In the genomic region with DNA sequence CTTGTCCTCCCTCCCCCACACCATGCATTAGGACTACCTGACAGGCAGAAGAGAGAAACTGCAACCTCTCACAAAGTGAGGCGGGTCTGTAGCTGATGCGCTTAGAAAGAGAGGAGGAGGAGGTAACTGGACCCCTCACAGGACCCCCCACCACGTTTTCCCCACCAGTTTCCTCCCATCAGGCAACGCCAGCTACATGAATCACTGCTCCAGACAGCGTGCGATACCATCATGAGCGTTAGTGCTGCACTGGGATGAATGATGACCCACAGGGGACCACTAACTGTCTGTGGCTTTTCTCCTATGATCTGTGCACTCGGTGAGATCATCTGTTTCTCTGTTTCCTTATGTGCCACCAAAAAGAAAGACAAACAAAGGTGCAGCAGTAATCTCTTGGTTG, we compare ENCODE assay signal across 1 cellular context.
TF ChIP-seq lines count a peak whose summit lies in the region.

No MANE protein-coding gene starts in this region.

TF ChIP-seq in HEK293, 187 proteins besides CTCF, POLR2A, EP300 and RAD21 (continued from another document and continues in another):
- TF ChIP-seq, protein P1, sequence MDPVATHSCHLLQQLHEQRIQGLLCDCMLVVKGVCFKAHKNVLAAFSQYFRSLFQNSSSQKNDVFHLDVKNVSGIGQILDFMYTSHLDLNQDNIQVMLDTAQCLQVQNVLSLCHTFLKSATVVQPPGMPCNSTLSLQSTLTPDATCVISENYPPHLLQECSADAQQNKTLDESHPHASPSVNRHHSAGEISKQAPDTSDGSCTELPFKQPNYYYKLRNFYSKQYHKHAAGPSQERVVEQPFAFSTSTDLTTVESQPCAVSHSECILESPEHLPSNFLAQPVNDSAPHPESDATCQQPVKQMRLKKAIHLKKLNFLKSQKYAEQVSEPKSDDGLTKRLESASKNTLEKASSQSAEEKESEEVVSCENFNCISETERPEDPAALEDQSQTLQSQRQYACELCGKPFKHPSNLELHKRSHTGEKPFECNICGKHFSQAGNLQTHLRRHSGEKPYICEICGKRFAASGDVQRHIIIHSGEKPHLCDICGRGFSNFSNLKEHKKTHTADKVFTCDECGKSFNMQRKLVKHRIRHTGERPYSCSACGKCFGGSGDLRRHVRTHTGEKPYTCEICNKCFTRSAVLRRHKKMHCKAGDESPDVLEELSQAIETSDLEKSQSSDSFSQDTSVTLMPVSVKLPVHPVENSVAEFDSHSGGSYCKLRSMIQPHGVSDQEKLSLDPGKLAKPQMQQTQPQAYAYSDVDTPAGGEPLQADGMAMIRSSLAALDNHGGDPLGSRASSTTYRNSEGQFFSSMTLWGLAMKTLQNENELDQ (tag by site-specific recombination; IDR thresholded peaks at IDR 0.05; ENCODE audit: low read depth): no peak
- TF ChIP-seq ZXDB (tag by site-specific recombination; IDR thresholded peaks at IDR 0.05) (no peak), HOXA7 (CRISPR knock-in tag; IDR thresholded peaks at IDR 0.05; ENCODE audit: borderline replicate concordance) (no peak), ZNF585B (tag by site-specific recombination; IDR thresholded peaks at IDR 0.05) (no peak), ZNF624 (tag by site-specific recombination; IDR thresholded peaks at IDR 0.05) (no peak), ZFP37 (tag by site-specific recombination; IDR thresholded peaks at IDR 0.05) (no peak), ZBTB8A (tag by site-specific recombination; IDR thresholded peaks at IDR 0.05) (no peak), ZNF248 (tag by site-specific recombination; IDR thresholded peaks at IDR 0.05) (no peak), ZNF174 (tag by site-specific recombination; IDR thresholded peaks at IDR 0.05) (no peak), ZNF202 (tag by site-specific recombination; IDR thresholded peaks at IDR 0.05; ENCODE audit: borderline replicate concordance) (no peak), ZNF48 (tag by site-specific recombination; IDR thresholded peaks at IDR 0.05) (no peak), ZNF155 (tag by site-specific recombination; IDR thresholded peaks at IDR 0.05) (no peak), ZNF560 (tag by site-specific recombination; IDR thresholded peaks at IDR 0.05; ENCODE audit: borderline replicate concordance) (no peak), ZFHX2 (tag by site-specific recombination; conservative IDR thresholded peaks at IDR 0.05) (no peak), ZBTB21 (tag by site-specific recombination; IDR thresholded peaks at IDR 0.05) (peak; percentile 33; the same call in 1 of the 2 replicates), ZNF23 (tag by site-specific recombination; IDR thresholded peaks at IDR 0.05; ENCODE audit: borderline replicate concordance) (no peak), GLI2 (tag by site-specific recombination; IDR thresholded peaks at IDR 0.05; ENCODE audit: borderline replicate concordance, low read depth) (no peak), ZNF24 (tag by site-specific recombination; IDR thresholded peaks at IDR 0.05) (peak; percentile 87; the same call in 1 of the 2 replicates), MYNN (tag by site-specific recombination; IDR thresholded peaks at IDR 0.05; ENCODE audit: borderline replicate concordance) (no peak), SCRT2 (tag by site-specific recombination; IDR thresholded peaks at IDR 0.05) (0 out of 2 replicates have a peak, but pooled peaks have one; percentile 14), MEIS1 (CRISPR knock-in tag; IDR thresholded peaks at IDR 0.05; ENCODE audit: borderline replicate concordance) (0 out of 2 replicates have a peak, but pooled peaks have one; percentile 32), ZNF121 (tag by site-specific recombination; IDR thresholded peaks at IDR 0.05) (no peak), ZNF335 (tag by site-specific recombination; conservative IDR thresholded peaks at IDR 0.05) (peak; percentile 13), ZFP69B (tag by site-specific recombination; IDR thresholded peaks at IDR 0.05) (no peak; the same call in 1 of the 2 replicates), ZNF623 (tag by site-specific recombination; IDR thresholded peaks at IDR 0.05) (no peak), ZNF548 (tag by site-specific recombination; IDR thresholded peaks at IDR 0.05) (no peak), ZNF10 (tag by site-specific recombination; IDR thresholded peaks at IDR 0.05) (0 out of 2 replicates have a peak, but pooled peaks have one; percentile 40), ZSCAN16 (tag by site-specific recombination; IDR thresholded peaks at IDR 0.05) (no peak), ZNF140 (tag by site-specific recombination; IDR thresholded peaks at IDR 0.05) (no peak), ZNF558 (tag by site-specific recombination; IDR thresholded peaks at IDR 0.05) (no peak), ZNF221 (tag by site-specific recombination; IDR thresholded peaks at IDR 0.05; ENCODE audit: borderline replicate concordance) (no peak), ZNF768 (tag by site-specific recombination; IDR thresholded peaks at IDR 0.05) (no peak), ZNF19 (tag by site-specific recombination; IDR thresholded peaks at IDR 0.05; ENCODE audit: low read depth) (no peak)
- TF ChIP-seq, protein P2, sequence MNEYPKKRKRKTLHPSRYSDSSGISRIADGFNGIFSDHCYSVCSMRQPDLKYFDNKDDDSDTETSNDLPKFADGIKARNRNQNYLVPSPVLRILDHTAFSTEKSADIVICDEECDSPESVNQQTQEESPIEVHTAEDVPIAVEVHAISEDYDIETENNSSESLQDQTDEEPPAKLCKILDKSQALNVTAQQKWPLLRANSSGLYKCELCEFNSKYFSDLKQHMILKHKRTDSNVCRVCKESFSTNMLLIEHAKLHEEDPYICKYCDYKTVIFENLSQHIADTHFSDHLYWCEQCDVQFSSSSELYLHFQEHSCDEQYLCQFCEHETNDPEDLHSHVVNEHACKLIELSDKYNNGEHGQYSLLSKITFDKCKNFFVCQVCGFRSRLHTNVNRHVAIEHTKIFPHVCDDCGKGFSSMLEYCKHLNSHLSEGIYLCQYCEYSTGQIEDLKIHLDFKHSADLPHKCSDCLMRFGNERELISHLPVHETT (tag by site-specific recombination; IDR thresholded peaks at IDR 0.05): 0 out of 2 replicates have a peak, but pooled peaks have one; percentile 49
- TF ChIP-seq, protein P3, sequence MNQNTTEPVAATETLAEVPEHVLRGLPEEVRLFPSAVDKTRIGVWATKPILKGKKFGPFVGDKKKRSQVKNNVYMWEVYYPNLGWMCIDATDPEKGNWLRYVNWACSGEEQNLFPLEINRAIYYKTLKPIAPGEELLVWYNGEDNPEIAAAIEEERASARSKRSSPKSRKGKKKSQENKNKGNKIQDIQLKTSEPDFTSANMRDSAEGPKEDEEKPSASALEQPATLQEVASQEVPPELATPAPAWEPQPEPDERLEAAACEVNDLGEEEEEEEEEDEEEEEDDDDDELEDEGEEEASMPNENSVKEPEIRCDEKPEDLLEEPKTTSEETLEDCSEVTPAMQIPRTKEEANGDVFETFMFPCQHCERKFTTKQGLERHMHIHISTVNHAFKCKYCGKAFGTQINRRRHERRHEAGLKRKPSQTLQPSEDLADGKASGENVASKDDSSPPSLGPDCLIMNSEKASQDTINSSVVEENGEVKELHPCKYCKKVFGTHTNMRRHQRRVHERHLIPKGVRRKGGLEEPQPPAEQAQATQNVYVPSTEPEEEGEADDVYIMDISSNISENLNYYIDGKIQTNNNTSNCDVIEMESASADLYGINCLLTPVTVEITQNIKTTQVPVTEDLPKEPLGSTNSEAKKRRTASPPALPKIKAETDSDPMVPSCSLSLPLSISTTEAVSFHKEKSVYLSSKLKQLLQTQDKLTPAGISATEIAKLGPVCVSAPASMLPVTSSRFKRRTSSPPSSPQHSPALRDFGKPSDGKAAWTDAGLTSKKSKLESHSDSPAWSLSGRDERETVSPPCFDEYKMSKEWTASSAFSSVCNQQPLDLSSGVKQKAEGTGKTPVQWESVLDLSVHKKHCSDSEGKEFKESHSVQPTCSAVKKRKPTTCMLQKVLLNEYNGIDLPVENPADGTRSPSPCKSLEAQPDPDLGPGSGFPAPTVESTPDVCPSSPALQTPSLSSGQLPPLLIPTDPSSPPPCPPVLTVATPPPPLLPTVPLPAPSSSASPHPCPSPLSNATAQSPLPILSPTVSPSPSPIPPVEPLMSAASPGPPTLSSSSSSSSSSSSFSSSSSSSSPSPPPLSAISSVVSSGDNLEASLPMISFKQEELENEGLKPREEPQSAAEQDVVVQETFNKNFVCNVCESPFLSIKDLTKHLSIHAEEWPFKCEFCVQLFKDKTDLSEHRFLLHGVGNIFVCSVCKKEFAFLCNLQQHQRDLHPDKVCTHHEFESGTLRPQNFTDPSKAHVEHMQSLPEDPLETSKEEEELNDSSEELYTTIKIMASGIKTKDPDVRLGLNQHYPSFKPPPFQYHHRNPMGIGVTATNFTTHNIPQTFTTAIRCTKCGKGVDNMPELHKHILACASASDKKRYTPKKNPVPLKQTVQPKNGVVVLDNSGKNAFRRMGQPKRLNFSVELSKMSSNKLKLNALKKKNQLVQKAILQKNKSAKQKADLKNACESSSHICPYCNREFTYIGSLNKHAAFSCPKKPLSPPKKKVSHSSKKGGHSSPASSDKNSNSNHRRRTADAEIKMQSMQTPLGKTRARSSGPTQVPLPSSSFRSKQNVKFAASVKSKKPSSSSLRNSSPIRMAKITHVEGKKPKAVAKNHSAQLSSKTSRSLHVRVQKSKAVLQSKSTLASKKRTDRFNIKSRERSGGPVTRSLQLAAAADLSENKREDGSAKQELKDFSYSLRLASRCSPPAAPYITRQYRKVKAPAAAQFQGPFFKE (tag by site-specific recombination; IDR thresholded peaks at IDR 0.05; ENCODE audit: borderline replicate concordance): no peak
- TF ChIP-seq, protein P4, sequence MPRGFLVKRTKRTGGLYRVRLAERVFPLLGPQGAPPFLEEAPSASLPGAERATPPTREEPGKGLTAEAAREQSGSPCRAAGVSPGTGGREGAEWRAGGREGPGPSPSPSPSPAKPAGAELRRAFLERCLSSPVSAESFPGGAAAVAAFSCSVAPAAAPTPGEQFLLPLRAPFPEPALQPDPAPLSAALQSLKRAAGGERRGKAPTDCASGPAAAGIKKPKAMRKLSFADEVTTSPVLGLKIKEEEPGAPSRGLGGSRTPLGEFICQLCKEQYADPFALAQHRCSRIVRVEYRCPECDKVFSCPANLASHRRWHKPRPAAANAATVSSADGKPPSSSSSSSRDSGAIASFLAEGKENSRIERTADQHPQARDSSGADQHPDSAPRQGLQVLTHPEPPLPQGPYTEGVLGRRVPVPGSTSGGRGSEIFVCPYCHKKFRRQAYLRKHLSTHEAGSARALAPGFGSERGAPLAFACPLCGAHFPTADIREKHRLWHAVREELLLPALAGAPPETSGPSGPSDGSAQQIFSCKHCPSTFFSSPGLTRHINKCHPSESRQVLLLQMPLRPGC (tag by site-specific recombination; IDR thresholded peaks at IDR 0.05): 0 out of 2 replicates have a peak, but pooled peaks have one; percentile 57
- TF ChIP-seq, protein P5, sequence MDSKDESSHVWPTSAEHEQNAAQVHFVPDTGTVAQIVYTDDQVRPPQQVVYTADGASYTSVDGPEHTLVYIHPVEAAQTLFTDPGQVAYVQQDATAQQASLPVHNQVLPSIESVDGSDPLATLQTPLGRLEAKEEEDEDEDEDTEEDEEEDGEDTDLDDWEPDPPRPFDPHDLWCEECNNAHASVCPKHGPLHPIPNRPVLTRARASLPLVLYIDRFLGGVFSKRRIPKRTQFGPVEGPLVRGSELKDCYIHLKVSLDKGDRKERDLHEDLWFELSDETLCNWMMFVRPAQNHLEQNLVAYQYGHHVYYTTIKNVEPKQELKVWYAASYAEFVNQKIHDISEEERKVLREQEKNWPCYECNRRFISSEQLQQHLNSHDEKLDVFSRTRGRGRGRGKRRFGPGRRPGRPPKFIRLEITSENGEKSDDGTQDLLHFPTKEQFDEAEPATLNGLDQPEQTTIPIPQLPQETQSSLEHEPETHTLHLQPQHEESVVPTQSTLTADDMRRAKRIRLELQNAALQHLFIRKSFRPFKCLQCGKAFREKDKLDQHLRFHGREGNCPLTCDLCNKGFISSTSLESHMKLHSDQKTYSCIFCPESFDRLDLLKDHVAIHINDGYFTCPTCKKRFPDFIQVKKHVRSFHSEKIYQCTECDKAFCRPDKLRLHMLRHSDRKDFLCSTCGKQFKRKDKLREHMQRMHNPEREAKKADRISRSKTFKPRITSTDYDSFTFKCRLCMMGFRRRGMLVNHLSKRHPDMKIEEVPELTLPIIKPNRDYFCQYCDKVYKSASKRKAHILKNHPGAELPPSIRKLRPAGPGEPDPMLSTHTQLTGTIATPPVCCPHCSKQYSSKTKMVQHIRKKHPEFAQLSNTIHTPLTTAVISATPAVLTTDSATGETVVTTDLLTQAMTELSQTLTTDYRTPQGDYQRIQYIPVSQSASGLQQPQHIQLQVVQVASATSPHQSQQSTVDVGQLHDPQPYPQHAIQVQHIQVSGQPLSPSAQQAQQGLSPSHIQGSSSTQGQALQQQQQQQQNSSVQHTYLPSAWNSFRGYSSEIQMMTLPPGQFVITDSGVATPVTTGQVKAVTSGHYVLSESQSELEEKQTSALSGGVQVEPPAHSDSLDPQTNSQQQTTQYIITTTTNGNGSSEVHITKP (tag by site-specific recombination; IDR thresholded peaks at IDR 0.05): 0 out of 2 replicates have a peak, but pooled peaks have one; percentile 8
- TF ChIP-seq, protein P6, sequence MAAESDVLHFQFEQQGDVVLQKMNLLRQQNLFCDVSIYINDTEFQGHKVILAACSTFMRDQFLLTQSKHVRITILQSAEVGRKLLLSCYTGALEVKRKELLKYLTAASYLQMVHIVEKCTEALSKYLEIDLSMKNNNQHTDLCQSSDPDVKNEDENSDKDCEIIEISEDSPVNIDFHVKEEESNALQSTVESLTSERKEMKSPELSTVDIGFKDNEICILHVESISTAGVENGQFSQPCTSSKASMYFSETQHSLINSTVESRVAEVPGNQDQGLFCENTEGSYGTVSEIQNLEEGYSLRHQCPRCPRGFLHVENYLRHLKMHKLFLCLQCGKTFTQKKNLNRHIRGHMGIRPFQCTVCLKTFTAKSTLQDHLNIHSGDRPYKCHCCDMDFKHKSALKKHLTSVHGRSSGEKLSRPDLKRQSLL (tag by site-specific recombination; IDR thresholded peaks at IDR 0.05): no peak
- TF ChIP-seq, protein P7, sequence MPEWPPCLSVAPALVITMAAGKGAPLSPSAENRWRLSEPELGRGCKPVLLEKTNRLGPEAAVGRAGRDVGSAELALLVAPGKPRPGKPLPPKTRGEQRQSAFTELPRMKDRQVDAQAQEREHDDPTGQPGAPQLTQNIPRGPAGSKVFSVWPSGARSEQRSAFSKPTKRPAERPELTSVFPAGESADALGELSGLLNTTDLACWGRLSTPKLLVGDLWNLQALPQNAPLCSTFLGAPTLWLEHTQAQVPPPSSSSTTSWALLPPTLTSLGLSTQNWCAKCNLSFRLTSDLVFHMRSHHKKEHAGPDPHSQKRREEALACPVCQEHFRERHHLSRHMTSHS (tag by site-specific recombination; IDR thresholded peaks at IDR 0.05): no peak
- TF ChIP-seq, protein P8, sequence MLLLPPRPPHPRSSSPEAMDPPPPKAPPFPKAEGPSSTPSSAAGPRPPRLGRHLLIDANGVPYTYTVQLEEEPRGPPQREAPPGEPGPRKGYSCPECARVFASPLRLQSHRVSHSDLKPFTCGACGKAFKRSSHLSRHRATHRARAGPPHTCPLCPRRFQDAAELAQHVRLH (tag by site-specific recombination; IDR thresholded peaks at IDR 0.05): no peak
- TF ChIP-seq, protein P9, sequence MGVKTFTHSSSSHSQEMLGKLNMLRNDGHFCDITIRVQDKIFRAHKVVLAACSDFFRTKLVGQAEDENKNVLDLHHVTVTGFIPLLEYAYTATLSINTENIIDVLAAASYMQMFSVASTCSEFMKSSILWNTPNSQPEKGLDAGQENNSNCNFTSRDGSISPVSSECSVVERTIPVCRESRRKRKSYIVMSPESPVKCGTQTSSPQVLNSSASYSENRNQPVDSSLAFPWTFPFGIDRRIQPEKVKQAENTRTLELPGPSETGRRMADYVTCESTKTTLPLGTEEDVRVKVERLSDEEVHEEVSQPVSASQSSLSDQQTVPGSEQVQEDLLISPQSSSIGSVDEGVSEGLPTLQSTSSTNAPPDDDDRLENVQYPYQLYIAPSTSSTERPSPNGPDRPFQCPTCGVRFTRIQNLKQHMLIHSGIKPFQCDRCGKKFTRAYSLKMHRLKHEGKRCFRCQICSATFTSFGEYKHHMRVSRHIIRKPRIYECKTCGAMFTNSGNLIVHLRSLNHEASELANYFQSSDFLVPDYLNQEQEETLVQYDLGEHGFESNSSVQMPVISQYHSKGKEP (tag by site-specific recombination; IDR thresholded peaks at IDR 0.05): no peak
